Comparison of ENCODE assay signal across 1 cellular context in the genomic region with DNA sequence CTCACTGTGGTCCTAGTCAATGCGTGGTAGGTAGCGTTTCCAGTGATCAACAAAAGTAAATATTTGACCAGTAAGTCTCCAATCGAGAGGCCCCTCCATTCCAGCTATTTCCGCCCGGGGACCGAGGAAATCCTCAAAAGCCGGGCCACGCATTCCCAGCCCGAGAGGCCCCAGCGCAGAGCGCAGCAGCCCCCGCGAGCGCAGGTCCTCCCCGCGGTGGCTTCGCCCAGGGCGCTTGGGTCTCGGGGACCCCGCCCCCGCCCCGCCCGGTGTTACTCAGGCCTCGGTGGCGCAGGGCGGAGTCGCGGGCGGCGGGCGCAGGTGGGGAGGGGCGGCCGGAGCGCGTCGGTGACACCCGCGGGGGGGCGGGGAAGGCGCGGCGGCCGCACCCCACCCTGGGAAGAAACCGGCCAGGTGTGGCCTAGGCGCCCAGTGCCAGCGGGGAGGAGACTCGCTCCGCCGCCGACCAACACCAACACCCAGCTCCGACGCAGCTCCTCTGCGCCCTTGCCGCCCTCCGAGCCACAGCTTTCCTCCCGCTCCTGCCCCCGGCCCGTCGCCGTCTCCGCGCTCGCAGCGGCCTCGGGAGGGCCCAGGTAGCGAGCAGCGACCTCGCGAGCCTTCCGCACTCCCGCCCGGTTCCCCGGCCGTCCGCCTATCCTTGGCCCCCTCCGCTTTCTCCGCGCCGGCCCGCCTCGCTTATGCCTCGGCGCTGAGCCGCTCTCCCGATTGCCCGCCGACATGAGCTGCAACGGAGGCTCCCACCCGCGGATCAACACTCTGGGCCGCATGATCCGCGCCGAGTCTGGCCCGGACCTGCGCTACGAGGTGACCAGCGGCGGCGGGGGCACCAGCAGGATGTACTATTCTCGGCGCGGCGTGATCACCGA.
TF ChIP-seq lines count a peak whose summit lies in the region.

A gene with protein sequence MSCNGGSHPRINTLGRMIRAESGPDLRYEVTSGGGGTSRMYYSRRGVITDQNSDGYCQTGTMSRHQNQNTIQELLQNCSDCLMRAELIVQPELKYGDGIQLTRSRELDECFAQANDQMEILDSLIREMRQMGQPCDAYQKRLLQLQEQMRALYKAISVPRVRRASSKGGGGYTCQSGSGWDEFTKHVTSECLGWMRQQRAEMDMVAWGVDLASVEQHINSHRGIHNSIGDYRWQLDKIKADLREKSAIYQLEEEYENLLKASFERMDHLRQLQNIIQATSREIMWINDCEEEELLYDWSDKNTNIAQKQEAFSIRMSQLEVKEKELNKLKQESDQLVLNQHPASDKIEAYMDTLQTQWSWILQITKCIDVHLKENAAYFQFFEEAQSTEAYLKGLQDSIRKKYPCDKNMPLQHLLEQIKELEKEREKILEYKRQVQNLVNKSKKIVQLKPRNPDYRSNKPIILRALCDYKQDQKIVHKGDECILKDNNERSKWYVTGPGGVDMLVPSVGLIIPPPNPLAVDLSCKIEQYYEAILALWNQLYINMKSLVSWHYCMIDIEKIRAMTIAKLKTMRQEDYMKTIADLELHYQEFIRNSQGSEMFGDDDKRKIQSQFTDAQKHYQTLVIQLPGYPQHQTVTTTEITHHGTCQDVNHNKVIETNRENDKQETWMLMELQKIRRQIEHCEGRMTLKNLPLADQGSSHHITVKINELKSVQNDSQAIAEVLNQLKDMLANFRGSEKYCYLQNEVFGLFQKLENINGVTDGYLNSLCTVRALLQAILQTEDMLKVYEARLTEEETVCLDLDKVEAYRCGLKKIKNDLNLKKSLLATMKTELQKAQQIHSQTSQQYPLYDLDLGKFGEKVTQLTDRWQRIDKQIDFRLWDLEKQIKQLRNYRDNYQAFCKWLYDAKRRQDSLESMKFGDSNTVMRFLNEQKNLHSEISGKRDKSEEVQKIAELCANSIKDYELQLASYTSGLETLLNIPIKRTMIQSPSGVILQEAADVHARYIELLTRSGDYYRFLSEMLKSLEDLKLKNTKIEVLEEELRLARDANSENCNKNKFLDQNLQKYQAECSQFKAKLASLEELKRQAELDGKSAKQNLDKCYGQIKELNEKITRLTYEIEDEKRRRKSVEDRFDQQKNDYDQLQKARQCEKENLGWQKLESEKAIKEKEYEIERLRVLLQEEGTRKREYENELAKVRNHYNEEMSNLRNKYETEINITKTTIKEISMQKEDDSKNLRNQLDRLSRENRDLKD (N-terminal part only) (plus strand): TSS at position 497 of the 890 bp plus-strand sequence. CDS start 245 bp downstream, at position 742.

TF ChIP-seq in HCT116, 20 proteins besides CTCF, POLR2A, EP300 and RAD21 (continued from another document):
- TF ChIP-seq, protein P1, sequence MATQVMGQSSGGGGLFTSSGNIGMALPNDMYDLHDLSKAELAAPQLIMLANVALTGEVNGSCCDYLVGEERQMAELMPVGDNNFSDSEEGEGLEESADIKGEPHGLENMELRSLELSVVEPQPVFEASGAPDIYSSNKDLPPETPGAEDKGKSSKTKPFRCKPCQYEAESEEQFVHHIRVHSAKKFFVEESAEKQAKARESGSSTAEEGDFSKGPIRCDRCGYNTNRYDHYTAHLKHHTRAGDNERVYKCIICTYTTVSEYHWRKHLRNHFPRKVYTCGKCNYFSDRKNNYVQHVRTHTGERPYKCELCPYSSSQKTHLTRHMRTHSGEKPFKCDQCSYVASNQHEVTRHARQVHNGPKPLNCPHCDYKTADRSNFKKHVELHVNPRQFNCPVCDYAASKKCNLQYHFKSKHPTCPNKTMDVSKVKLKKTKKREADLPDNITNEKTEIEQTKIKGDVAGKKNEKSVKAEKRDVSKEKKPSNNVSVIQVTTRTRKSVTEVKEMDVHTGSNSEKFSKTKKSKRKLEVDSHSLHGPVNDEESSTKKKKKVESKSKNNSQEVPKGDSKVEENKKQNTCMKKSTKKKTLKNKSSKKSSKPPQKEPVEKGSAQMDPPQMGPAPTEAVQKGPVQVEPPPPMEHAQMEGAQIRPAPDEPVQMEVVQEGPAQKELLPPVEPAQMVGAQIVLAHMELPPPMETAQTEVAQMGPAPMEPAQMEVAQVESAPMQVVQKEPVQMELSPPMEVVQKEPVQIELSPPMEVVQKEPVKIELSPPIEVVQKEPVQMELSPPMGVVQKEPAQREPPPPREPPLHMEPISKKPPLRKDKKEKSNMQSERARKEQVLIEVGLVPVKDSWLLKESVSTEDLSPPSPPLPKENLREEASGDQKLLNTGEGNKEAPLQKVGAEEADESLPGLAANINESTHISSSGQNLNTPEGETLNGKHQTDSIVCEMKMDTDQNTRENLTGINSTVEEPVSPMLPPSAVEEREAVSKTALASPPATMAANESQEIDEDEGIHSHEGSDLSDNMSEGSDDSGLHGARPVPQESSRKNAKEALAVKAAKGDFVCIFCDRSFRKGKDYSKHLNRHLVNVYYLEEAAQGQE (IDR thresholded peaks at IDR 0.05; ENCODE audit: low read depth), result no peak
- TF ChIP-seq ZBTB33 (IDR thresholded peaks at IDR 0.05; ENCODE audit: extremely low read depth, insufficient replicate concordance, low read length), result peak; percentile 41
- TF ChIP-seq ZFX (IDR thresholded peaks at IDR 0.05), result peak; percentile 81
- TF ChIP-seq ZNF274 (IDR thresholded peaks at IDR 0.05; ENCODE audit: low read depth, low read length), result no peak
- no peak for TF ChIP-seq FOSL1 (IDR thresholded peaks at IDR 0.05; ENCODE audit: low read depth)
- TF ChIP-seq, protein P2, sequence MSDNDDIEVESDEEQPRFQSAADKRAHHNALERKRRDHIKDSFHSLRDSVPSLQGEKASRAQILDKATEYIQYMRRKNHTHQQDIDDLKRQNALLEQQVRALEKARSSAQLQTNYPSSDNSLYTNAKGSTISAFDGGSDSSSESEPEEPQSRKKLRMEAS (IDR thresholded peaks at IDR 0.05), result no peak; the same call in none of the 2 replicates
- no peak for TF ChIP-seq CEBPB (IDR thresholded peaks at IDR 0.05; ENCODE audit: low read depth)
- no peak for TF ChIP-seq ELF1 (IDR thresholded peaks at IDR 0.05; ENCODE audit: borderline replicate concordance, low read depth)
- TF ChIP-seq SP1 (IDR thresholded peaks at IDR 0.05; ENCODE audit: low read depth), result no peak
- TF ChIP-seq POLR2AphosphoS5 (IDR thresholded peaks at IDR 0.05; ENCODE audit: low read depth, low read length), result peak; percentile 95
- TF ChIP-seq EZH2 (IDR thresholded peaks at IDR 0.05), result no peak
- TF ChIP-seq ATF3 (IDR thresholded peaks at IDR 0.05), result no peak
